ENCODE assay signal across 5 cellular contexts in the genomic region with DNA sequence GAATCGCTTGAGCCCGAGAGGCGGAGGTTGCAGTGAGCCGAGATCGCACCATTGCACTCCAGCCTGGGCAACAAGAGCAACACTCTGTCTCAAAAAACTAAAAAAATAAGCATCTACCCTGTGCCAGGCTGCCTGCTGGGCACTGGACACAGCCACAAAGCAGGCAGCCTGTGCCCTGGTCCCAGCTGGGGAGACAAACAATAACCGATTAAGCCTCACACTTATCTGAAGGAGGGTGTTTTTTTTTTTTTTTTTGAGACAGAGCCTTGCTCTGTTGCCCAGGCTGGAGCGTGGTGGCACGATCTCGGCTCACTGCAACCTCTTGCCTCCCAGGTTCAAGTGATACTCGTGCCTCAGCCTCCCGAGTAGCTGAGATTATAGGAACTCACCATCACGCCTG.
DNase-seq lines count a peak whose midpoint lies in the region.

No MANE protein-coding gene starts in this region.

- peak overlapping the region; percentile 86 for H3K27ac ChIP-seq in caudate nucleus (ENCODE audit: low read depth, low read length)

- DNase-seq in caudate nucleus (lab: John Stamatoyannopoulos, UW), result peak in 11 of 61 donors; percentile 5 to 38 (median 14)
- peak; percentile 73 for DNase-seq in globus pallidus (ENCODE audit: low spot score)
- DNase-seq in hippocampal formation (lab: John Stamatoyannopoulos, UW), result peak; percentile 14 to 21
- peak; percentile 23 for DNase-seq in midbrain (lab: John Stamatoyannopoulos, UW)
- DNase-seq in superior temporal gyrus (ENCODE audit: extremely low spot score), result peak; percentile 55
